In genomic region chr22:29391546-29391945, GRCh38 we compare ENCODE assay signal across 21 cellular contexts. TPM values are rescaled to one million over a fixed set of nuclear protein-coding genes. Genes with fewer than 3 reads are reported as not detected.
DNase-seq lines count a peak whose midpoint lies in the region; ATAC-seq and TF ChIP-seq lines count a peak whose summit lies in the region.
"Had no signal": no experiment of that assay in that cellular context is flagged by ENCODE, and none has a peak within 500 bp of the region (broad histone marks: within the 10 kb centered on the region; RNA-seq: fewer than 3 reads in every experiment).

No MANE protein-coding gene starts in this region.

- BruUV-seq in OCI-LY7 (replicated peaks; lab: Mats Ljungman, UMichigan) = no TSS peak

- no peak overlapping the region for H3K27ac Mint-ChIP-seq in CD4-positive, alpha-beta T cell
- H3K27ac Mint-ChIP-seq in naive thymus-derived CD4-positive, alpha-beta T cell = peak overlapping the region in 5 of 9 donors; percentile 33 to 71 (median 59)

- peak overlapping the region; percentile 11; the same call in 1 of the 2 replicates for H2AFZ ChIP-seq in OCI-LY7 (ENCODE audit: low read length)

- H3K27me3 ChIP-seq in CD4-positive, alpha-beta T cell (ENCODE audit: control insufficient read depth, insufficient read depth, low read length) = no peaks in the 10 kb centered on the region
- H3K27me3 ChIP-seq in naive thymus-derived CD4-positive, alpha-beta T cell (ENCODE audit: control insufficient read depth in 2 of 2, insufficient read depth in 2 of 2, low read length in 2 of 2) = no peaks in the 10 kb centered on the region
- no peaks in the 10 kb centered on the region for H3K27me3 ChIP-seq in suprapubic skin
- H3K27me3 ChIP-seq: BE2C had no signal

- peaks cover 8% of the 10 kb centered on the region for H3K36me3 Mint-ChIP-seq in CD4-positive, alpha-beta T cell (ENCODE audit: low read depth)
- no peaks in the 10 kb centered on the region for H3K36me3 Mint-ChIP-seq in naive thymus-derived CD4-positive, alpha-beta T cell

- H3K36me3 ChIP-seq in OCI-LY7 (ENCODE audit: insufficient read depth, low read length) = peaks cover 3% of the 10 kb centered on the region; the same call in 1 of the 2 replicates
- no peaks in the 10 kb centered on the region for H3K36me3 ChIP-seq in naive thymus-derived CD4-positive, alpha-beta T cell (ENCODE audit: control insufficient read depth in 2 of 3, insufficient read depth in 3 of 3, low read length in 3 of 3)
- H3K36me3 ChIP-seq in suprapubic skin = no peaks in the 10 kb centered on the region
- H3K36me3 ChIP-seq: BE2C had no signal

- 76% methylated on average over 8 of the region's 8 CpGs for WGBS in suprapubic skin

- peaks cover 18% of the 10 kb centered on the region for H3K79me2 ChIP-seq in OCI-LY7 (ENCODE audit: insufficient read depth, low read depth, low read length)

- H3K4me1 ChIP-seq in OCI-LY7 (ENCODE audit: insufficient read depth, low read length, poor library complexity, severe bottlenecking) (peaks cover 52% of the 10 kb centered on the region), suprapubic skin (peaks cover 29% of the 10 kb centered on the region)
- peaks cover 7 to 13% of the 10 kb centered on the region in 2 donors for H3K4me1 ChIP-seq in naive thymus-derived CD4-positive, alpha-beta T cell (ENCODE audit: control insufficient read depth in 2 of 2, insufficient read depth in 2 of 2, low read length in 2 of 2)

- TF ChIP-seq EP300 in suprapubic skin (IDR thresholded peaks at IDR 0.05) = no peak

- no peak for DNase-seq in CD4-positive, alpha-beta T cell
- DNase-seq in OCI-LY7 (ENCODE audit: low spot score) (no peak), suprapubic skin (ENCODE audit: low spot score in 2 of 2) (peak; percentile 52 to 71), amniotic stem cell (lab: John Stamatoyannopoulos, UW) (no peak), kidney glomerular epithelial cell (lab: John Stamatoyannopoulos, UW) (no peak)
- no peak for DNase-seq in naive thymus-derived CD4-positive, alpha-beta T cell
- DNase-seq in central memory CD4-positive, alpha-beta T cell = no peak
- DNase-seq: BE2C, COR-L47, DMS79, MM.1S, NCI-H1048, NCI-H1417 treated with DMSO at 0.1 percent for 48 hours, NCI-H187, NCI-H446 treated with DMSO at 0.1 percent for 48 hours, NCI-H526 treated with DMSO at 0.1 percent for 48 hours, Right ventricle myocardium superior had no signal

- no peak for TF ChIP-seq CTCF in CD4-positive, alpha-beta T cell (IDR thresholded peaks at IDR 0.05)
- TF ChIP-seq CTCF in OCI-LY7 (conservative IDR thresholded peaks at IDR 0.05; ENCODE audit: low read length) (no peak), suprapubic skin (IDR thresholded peaks at IDR 0.05) (no peak)

- no peak overlapping the region for H3K4me3 ChIP-seq in OCI-LY7 (ENCODE audit: low read depth, low read length, poor library complexity, severe bottlenecking)
- no peak overlapping the region for H3K4me3 ChIP-seq in naive thymus-derived CD4-positive, alpha-beta T cell (ENCODE audit: low read length)
- H3K4me3 ChIP-seq in suprapubic skin = no peak overlapping the region
- H3K4me3 ChIP-seq: A549, K562 had no signal

- H3K4me3 Mint-ChIP-seq in CD4-positive, alpha-beta T cell = peak overlapping the region; percentile 66
- peak overlapping the region in 2 of 10 donors; percentile 48 to 67 for H3K4me3 Mint-ChIP-seq in naive thymus-derived CD4-positive, alpha-beta T cell

- no peak overlapping the region; the same call in 1 of the 2 replicates for H3K4me2 ChIP-seq in OCI-LY7 (ENCODE audit: low read length)
- H3K4me2 ChIP-seq: A549 had no signal

- ATAC-seq in CD4-positive, alpha-beta T cell (ENCODE audit: poor library complexity) = no peak
- ATAC-seq in naive thymus-derived CD4-positive, alpha-beta T cell = no peak
- ATAC-seq: A549, K562 had no signal

- no peaks in the 10 kb centered on the region for H3K9me3 Mint-ChIP-seq in CD4-positive, alpha-beta T cell
- H3K9me3 Mint-ChIP-seq in naive thymus-derived CD4-positive, alpha-beta T cell = no peaks in the 10 kb centered on the region

- POLR2A ChIA-PET in CD4-positive, alpha-beta T cell (lab: Charles Lee) = no interaction called here
- POLR2A ChIA-PET in OCI-LY7 (lab: Charles Lee) = no interaction called here
- POLR2A ChIA-PET in naive thymus-derived CD4-positive, alpha-beta T cell (lab: Charles Lee) = no interaction called here

- peaks cover 6% of the 10 kb centered on the region; the same call in 1 of the 2 replicates for H4K20me1 ChIP-seq in OCI-LY7 (ENCODE audit: insufficient read depth, low read length)

- intact Hi-C loops in CD4-positive, alpha-beta T cell (cut with DNase I, micrococcal nuclease) = loop anchor here (10.0 kb wide), 3 partner anchors 83 to 693 kb away; partner anchors contain the start of gene HORMAD2 (in 1 of the 2)
- intact Hi-C loops in OCI-LY7 (cut with micrococcal nuclease; ENCODE audit: unreplicated experiment) = no loop called here
- intact Hi-C loops in naive thymus-derived CD4-positive, alpha-beta T cell (cut with micrococcal nuclease) = no loop called here

- H3K4me1 Mint-ChIP-seq in CD4-positive, alpha-beta T cell (ENCODE audit: low read depth) = peaks cover 34% of the 10 kb centered on the region
- peaks cover 22 to 32% (median 30%) of the 10 kb centered on the region in 7 donors for H3K4me1 Mint-ChIP-seq in naive thymus-derived CD4-positive, alpha-beta T cell

- CTCF ChIA-PET in CD4-positive, alpha-beta T cell (lab: Charles Lee) = no interaction called here
- CTCF ChIA-PET in OCI-LY7 (lab: Charles Lee; ENCODE audit: unreplicated experiment) = no interaction called here
- CTCF ChIA-PET in naive thymus-derived CD4-positive, alpha-beta T cell (lab: Charles Lee) = no interaction called here

- no peaks in the 10 kb centered on the region for H3K9me3 ChIP-seq in CD4-positive, alpha-beta T cell (ENCODE audit: control insufficient read depth, low read length)
- H3K9me3 ChIP-seq in OCI-LY7 (ENCODE audit: low read length) (no peaks in the 10 kb centered on the region), suprapubic skin (no peaks in the 10 kb centered on the region)
- no peaks in the 10 kb centered on the region for H3K9me3 ChIP-seq in naive thymus-derived CD4-positive, alpha-beta T cell (ENCODE audit: control insufficient read depth in 2 of 3, low read length in 3 of 3)
- H3K9me3 ChIP-seq: A549, BE2C had no signal

- no peak for TF ChIP-seq POLR2A in suprapubic skin (IDR thresholded peaks at IDR 0.05)

- no peak overlapping the region for H3K27ac ChIP-seq in CD4-positive, alpha-beta T cell (ENCODE audit: low read depth, low read length)
- no peak overlapping the region for H3K27ac ChIP-seq in OCI-LY7 (ENCODE audit: low read depth, low read length, poor library complexity, severe bottlenecking)
- no peak overlapping the region for H3K27ac ChIP-seq in naive thymus-derived CD4-positive, alpha-beta T cell (ENCODE audit: low read depth, low read length)
- no peak overlapping the region for H3K27ac ChIP-seq in suprapubic skin
- H3K27ac ChIP-seq: A549 had no signal

- H3K9me2 ChIP-seq in OCI-LY7 (ENCODE audit: insufficient read depth, low read length) = no peaks in the 10 kb centered on the region

- no peaks in the 10 kb centered on the region for H3K27me3 Mint-ChIP-seq in CD4-positive, alpha-beta T cell
- no peaks in the 10 kb centered on the region for H3K27me3 Mint-ChIP-seq in naive thymus-derived CD4-positive, alpha-beta T cell

RNA-seq across cellular contexts. Expression of gene AP1B1, which starts 3.2 kb away (rescaled TPM):
- 10 to 100 TPM; 25.6 to 26.4 TPM for total RNA-seq in CD4-positive, alpha-beta T cell
- total RNA-seq in OCI-LY7 (2014; rRNA removed; shearing (Covaris generic)) = 84.6 and 111 TPM in 2 replicates
- total RNA-seq in OCI-LY7 (2022) (156 and 162 TPM in 2 replicates), suprapubic skin (10 to 100 TPM; 55.6 to 97.0 (median 89.4) TPM)
- total RNA-seq in naive thymus-derived CD4-positive, alpha-beta T cell = 10 to 100 TPM; 38.5 to 77.7 (median 45.8) TPM
- polyA plus RNA-seq in naive thymus-derived CD4-positive, alpha-beta T cell = 10 to 100 TPM; 15.0 to 22.7 TPM

RNA-seq across cellular contexts. Expression of gene RFPL1, which starts 46.8 kb away (rescaled TPM):
- not detected for total RNA-seq in CD4-positive, alpha-beta T cell
- total RNA-seq in OCI-LY7 (2014; rRNA removed; shearing (Covaris generic)) = not detected in 2 replicates
- total RNA-seq in OCI-LY7 (2022) = not detected in 2 replicates
- under 1 TPM in 2 of 5 experiments, not detected in 3; 0.15 to 0.24 TPM for total RNA-seq in naive thymus-derived CD4-positive, alpha-beta T cell
- under 1 TPM in 1 of 2 donors, not detected in 1; 0.14 TPM for polyA plus RNA-seq in naive thymus-derived CD4-positive, alpha-beta T cell
- under 1 TPM in 1 of 4 donors, not detected in 3; 0.64 TPM for total RNA-seq in suprapubic skin
- total RNA-seq: K562, LHCN-M2, Right ventricle myocardium superior, RPMI7951 had no signal
- polyA plus RNA-seq: A549, K562 had no signal

Comparison
In these comparisons a context has a peak if more than half of its experiments do, and no peak if none do; other contexts are left out.
1. DNase-seq: peak in suprapubic skin (2 of 2); none in CD4-positive, alpha-beta T cell (0 of 10), OCI-LY7 (single experiment), naive thymus-derived CD4-positive, alpha-beta T cell (0 of 9), amniotic stem cell (single experiment), central memory CD4-positive, alpha-beta T cell (single experiment) and kidney glomerular epithelial cell (single experiment).
2. intact Hi-C loops: an anchor here in CD4-positive, alpha-beta T cell (10.0 kb wide); none called in OCI-LY7 and naive thymus-derived CD4-positive, alpha-beta T cell.